10 cellular contexts compared by ENCODE assay signal in the genomic region with DNA sequence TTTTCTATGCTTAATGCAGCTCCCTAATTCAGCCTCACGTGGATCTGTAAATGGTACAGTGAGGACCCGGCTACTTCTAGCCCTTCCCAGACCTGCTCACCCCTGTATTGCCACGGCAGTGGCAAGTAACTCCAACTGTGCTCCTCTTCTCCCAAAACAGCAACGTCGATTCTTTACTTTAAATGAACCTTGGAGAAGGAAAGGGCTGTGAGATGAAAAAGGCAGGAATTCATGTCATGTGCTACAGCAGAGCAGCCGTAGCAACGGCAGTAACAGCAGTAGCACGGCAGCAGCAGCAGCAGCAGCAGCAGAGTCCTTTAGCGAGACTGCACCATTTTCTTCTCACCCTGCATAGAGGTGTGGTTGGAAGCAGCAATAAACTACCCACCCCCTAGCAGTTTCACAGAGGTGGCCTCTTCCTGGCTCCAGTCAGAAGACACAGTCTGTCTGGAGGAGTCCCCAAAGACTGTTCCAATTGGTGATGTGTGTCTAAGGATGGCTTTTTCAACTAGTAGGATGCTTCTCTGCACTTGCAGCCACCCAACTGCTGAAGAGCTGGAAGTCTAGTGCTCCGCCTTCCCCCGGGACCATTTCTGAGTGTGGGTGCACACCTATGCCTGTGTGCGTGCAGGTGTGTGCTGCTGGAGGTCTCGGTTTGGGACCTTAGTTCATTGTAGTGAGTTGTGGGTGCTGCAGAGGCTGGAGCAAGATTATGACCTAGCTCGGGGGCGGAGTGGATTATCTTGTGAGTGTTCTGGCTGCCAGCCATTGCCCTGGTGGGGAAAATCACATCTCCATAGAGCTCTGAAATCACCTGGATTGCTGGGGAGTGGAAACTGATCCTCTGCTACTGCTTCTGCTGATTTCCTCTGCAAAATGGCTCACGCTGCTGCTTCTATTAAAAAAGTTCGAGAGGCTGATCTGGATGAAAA.
DNase-seq lines count a peak whose midpoint lies in the region; ATAC-seq and TF ChIP-seq lines count a peak whose summit lies in the region.
"Had no signal": no experiment of that assay in that cellular context is flagged by ENCODE, and none has a peak within 500 bp of the region (broad histone marks: within the 10 kb centered on the region; RNA-seq: fewer than 3 reads in every experiment).

No MANE protein-coding gene starts in this region.

- H3K4me3 Mint-ChIP-seq in activated T-helper 2 cell treated with anti-CD3 and anti-CD28 coated beads, Interferon-gamma antibody, Interleukin-2, Interleukin-4, amounts not matched to agents 10 μg/mL and 5 μg/mL and 100 μg/mL, durations not matched to agents 14 hours and 24 hours and 36 hours (ENCODE audit: low read depth): no peak overlapping the region

- H3K79me2 ChIP-seq in osteoblast (ENCODE audit: insufficient read depth, low read length): no peaks in the 10 kb centered on the region

- DNase-seq in G401 (ENCODE audit: low spot score) (peak; percentile 94), NCI-H69 (lab: John Stamatoyannopoulos, UW) (peak; percentile 85), heart left ventricle (peak in 1 of 5 donors; percentile 29), osteoblast (ENCODE audit: insufficient read length, low spot score, missing footprints) (peak; percentile 31), T-helper 9 cell (no peak), NCI-H774 (lab: John Stamatoyannopoulos, UW) (no peak)
- DNase-seq in activated T-helper 2 cell treated with anti-CD3 and anti-CD28 coated beads, Interferon-gamma antibody, Interleukin-2, Interleukin-4, amounts not matched to agents 10 μg/mL and 5 μg/mL and 100 μg/mL, durations not matched to agents 14 hours and 24 hours and 36 hours (ENCODE audit: low spot score): no peak
- DNase-seq: NCI-H2171 treated with DMSO at 0.1 percent for 48 hours, SW 1271 had no signal

- H3K9me3 ChIP-seq in heart left ventricle: no peaks in the 10 kb centered on the region
- no peaks in the 10 kb centered on the region for H3K9me3 ChIP-seq in osteoblast (ENCODE audit: low read depth, low read length)

- intact Hi-C loops in heart left ventricle (cut with DNase I): loop anchor here in 2 of 10 donors (10.0 kb wide), 2 partner anchors 108 to 128 kb away; no protein-coding TSS in a partner anchor
- intact Hi-C loops in activated T-helper 2 cell treated with anti-CD3 and anti-CD28 coated beads, Interferon-gamma antibody, Interleukin-2, Interleukin-4, amounts not matched to agents 10 μg/mL and 5 μg/mL and 100 μg/mL, durations not matched to agents 14 hours and 24 hours and 36 hours (cut with micrococcal nuclease): no loop called here

- peaks cover 5% of the 10 kb centered on the region for H3K27me3 Mint-ChIP-seq in activated T-helper 2 cell treated with anti-CD3 and anti-CD28 coated beads, Interferon-gamma antibody, Interleukin-2, Interleukin-4, amounts not matched to agents 10 μg/mL and 5 μg/mL and 100 μg/mL, durations not matched to agents 14 hours and 24 hours and 36 hours (ENCODE audit: low read depth)

- H3K4me1 ChIP-seq in heart left ventricle (peaks cover 0 to 26% (median 0%) of the 10 kb centered on the region in 12 donors), osteoblast (ENCODE audit: insufficient read depth, low read length) (no peaks in the 10 kb centered on the region)

- H3K4me3 ChIP-seq in heart left ventricle: peak overlapping the region in 1 of 12 donors; percentile 6
- peak overlapping the region; percentile 36 for H3K4me3 ChIP-seq in osteoblast (ENCODE audit: insufficient read depth, low read length)

- no peaks in the 10 kb centered on the region for H4K20me1 ChIP-seq in osteoblast (ENCODE audit: insufficient read depth, low read length)

- no peaks in the 10 kb centered on the region for H3K36me3 ChIP-seq in heart left ventricle
- H3K36me3 ChIP-seq in osteoblast (ENCODE audit: insufficient read depth, low read length): no peaks in the 10 kb centered on the region

- H3K27ac Mint-ChIP-seq in activated T-helper 2 cell treated with anti-CD3 and anti-CD28 coated beads, Interferon-gamma antibody, Interleukin-2, Interleukin-4, amounts not matched to agents 10 μg/mL and 5 μg/mL and 100 μg/mL, durations not matched to agents 14 hours and 24 hours and 36 hours: no peak overlapping the region

- no peaks in the 10 kb centered on the region for H3K4me1 Mint-ChIP-seq in activated T-helper 2 cell treated with anti-CD3 and anti-CD28 coated beads, Interferon-gamma antibody, Interleukin-2, Interleukin-4, amounts not matched to agents 10 μg/mL and 5 μg/mL and 100 μg/mL, durations not matched to agents 14 hours and 24 hours and 36 hours (ENCODE audit: low read depth)

- WGBS in heart left ventricle, 4 donors: 53 to 57% (median 56%) methylated on average over 17 of the region's 17 CpGs

- peak overlapping the region; percentile 44 for H2AFZ ChIP-seq in osteoblast (ENCODE audit: low read length)

- H3K9me3 Mint-ChIP-seq in activated T-helper 2 cell treated with anti-CD3 and anti-CD28 coated beads, Interferon-gamma antibody, Interleukin-2, Interleukin-4, amounts not matched to agents 10 μg/mL and 5 μg/mL and 100 μg/mL, durations not matched to agents 14 hours and 24 hours and 36 hours: no peaks in the 10 kb centered on the region

- H3K27me3 ChIP-seq in heart left ventricle (no peaks in the 10 kb centered on the region), osteoblast (ENCODE audit: insufficient read depth, low read length) (peaks cover 4% of the 10 kb centered on the region)

- H3K27ac ChIP-seq in heart left ventricle: no peak overlapping the region
- H3K27ac ChIP-seq in osteoblast (ENCODE audit: low read depth, low read length): no peak overlapping the region

- in situ Hi-C loops in G401 (cut with HindIII; ENCODE audit: low sequenced_read_pairs): no loop called here

- ATAC-seq in heart left ventricle (peak; percentile 53 to 73 (median 68)), HG03442 (IDR thresholded peaks at IDR 0.05; ENCODE audit: unreplicated experiment) (no peak)

- TF ChIP-seq POLR2A in heart left ventricle (IDR thresholded peaks at IDR 0.05): no peak

- H3K4me2 ChIP-seq in osteoblast (ENCODE audit: insufficient read depth, low read length): peak overlapping the region; percentile 69

- no peak for TF ChIP-seq CTCF in heart left ventricle (IDR thresholded peaks at IDR 0.05)
- TF ChIP-seq CTCF in osteoblast (IDR thresholded peaks at IDR 0.05; ENCODE audit: extremely low read depth, low read depth, low read length): no peak

- no peaks in the 10 kb centered on the region for H3K36me3 Mint-ChIP-seq in activated T-helper 2 cell treated with anti-CD3 and anti-CD28 coated beads, Interferon-gamma antibody, Interleukin-2, Interleukin-4, amounts not matched to agents 10 μg/mL and 5 μg/mL and 100 μg/mL, durations not matched to agents 14 hours and 24 hours and 36 hours (ENCODE audit: low read depth)

Comparison
In these comparisons a context has a peak if more than half of its experiments do, and no peak if none do; other contexts are left out.
1. DNase-seq: peak in G401 (single experiment), NCI-H69 (single experiment) and osteoblast (single experiment); none in activated T-helper 2 cell treated with anti-CD3 and anti-CD28 coated beads, Interferon-gamma antibody, Interleukin-2, Interleukin-4, amounts not matched to agents 10 μg/mL and 5 μg/mL and 100 μg/mL, durations not matched to agents 14 hours and 24 hours and 36 hours (single experiment), T-helper 9 cell (single experiment) and NCI-H774 (single experiment).